31 cellular contexts compared by ENCODE assay signal in the genomic region with DNA sequence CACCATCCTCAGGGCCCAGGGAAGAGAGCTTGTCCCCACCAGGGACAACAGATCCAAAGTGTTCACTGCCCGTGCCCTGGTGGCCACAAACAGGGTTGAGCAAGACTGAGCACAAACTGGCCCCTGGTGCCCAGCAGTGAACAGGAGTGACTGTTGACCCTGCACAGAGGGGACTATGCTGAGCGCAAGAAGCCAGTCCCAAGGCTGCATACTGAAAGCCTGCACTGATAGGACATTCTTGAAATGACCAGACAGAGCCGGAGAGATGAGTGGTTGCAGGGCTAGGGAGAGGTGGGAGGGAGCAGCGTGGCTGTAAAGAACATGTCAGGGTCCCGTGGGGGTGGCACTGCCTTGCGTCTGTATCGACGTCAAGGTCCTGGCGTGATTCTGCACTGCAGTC. TPM values are rescaled to one million over a fixed set of nuclear protein-coding genes. Genes with fewer than 3 reads are reported as not detected.
DNase-seq lines count a peak whose midpoint lies in the region; ATAC-seq and TF ChIP-seq lines count a peak whose summit lies in the region.
"Had no signal": no experiment of that assay in that cellular context is flagged by ENCODE, and none has a peak within 500 bp of the region (broad histone marks: within the 10 kb centered on the region; RNA-seq: fewer than 3 reads in every experiment).

No MANE protein-coding gene starts in this region.

- TF ChIP-seq POLR2A in NB4 (IDR thresholded peaks at IDR 0.05; ENCODE audit: extremely low read depth, insufficient read length) = no peak

- peaks cover 14% of the 10 kb centered on the region for H3K4me1 ChIP-seq in left ventricle myocardium inferior

- peaks cover 20% of the 10 kb centered on the region for H3K27me3 Mint-ChIP-seq in activated CD4-positive, alpha-beta T cell treated with anti-CD3 and anti-CD28 coated beads, Interleukin-2, amount 10 ng/mL, durations not matched to agents 24 days and 14 days
- H3K27me3 Mint-ChIP-seq in stimulated activated naive B cell treated with anti-CD40 and anti-IgM and Interleukin-4, amounts not matched to agents 10 μg/mL and 1 μg/mL and 100 μg/mL, for 72 hours = peaks cover 7 to 24% of the 10 kb centered on the region in 2 donors

- H3K4me3 Mint-ChIP-seq in activated CD4-positive, alpha-beta T cell treated with anti-CD3 and anti-CD28 coated beads, Interleukin-2, amount 10 ng/mL, durations not matched to agents 24 days and 14 days = no peak overlapping the region
- H3K4me3 Mint-ChIP-seq in stimulated activated naive B cell treated with anti-CD40 and anti-IgM and Interleukin-4, amounts not matched to agents 10 μg/mL and 1 μg/mL and 100 μg/mL, for 72 hours = no peak overlapping the region
- H3K4me3 Mint-ChIP-seq: activated naive CD4-positive, alpha-beta T cell treated with anti-CD3 and anti-CD28 coated beads for 36 hours; neural crest cell; T-cell had no signal

- no peaks in the 10 kb centered on the region for H3K9me3 ChIP-seq in left ventricle myocardium inferior (replicated peaks)
- H3K9me3 ChIP-seq: suprapubic skin had no signal

- H3K27ac ChIP-seq in left ventricle myocardium inferior (replicated peaks) = no peak overlapping the region
- H3K27ac ChIP-seq: SJSA1, suprapubic skin had no signal

- H3K9me3 Mint-ChIP-seq in activated CD4-positive, alpha-beta T cell treated with anti-CD3 and anti-CD28 coated beads, Interleukin-2, amount 10 ng/mL, durations not matched to agents 24 days and 14 days = no peaks in the 10 kb centered on the region
- H3K9me3 Mint-ChIP-seq in stimulated activated naive B cell treated with anti-CD40 and anti-IgM and Interleukin-4, amounts not matched to agents 10 μg/mL and 1 μg/mL and 100 μg/mL, for 72 hours = no peaks in the 10 kb centered on the region
- H3K9me3 Mint-ChIP-seq: activated naive CD4-positive, alpha-beta T cell treated with anti-CD3 and anti-CD28 coated beads for 36 hours; neural crest cell; T-cell had no signal

- H3K36me3 Mint-ChIP-seq in activated CD4-positive, alpha-beta T cell treated with anti-CD3 and anti-CD28 coated beads, Interleukin-2, amount 10 ng/mL, durations not matched to agents 24 days and 14 days (ENCODE audit: low read depth) = no peaks in the 10 kb centered on the region
- no peaks in the 10 kb centered on the region for H3K36me3 Mint-ChIP-seq in stimulated activated naive B cell treated with anti-CD40 and anti-IgM and Interleukin-4, amounts not matched to agents 10 μg/mL and 1 μg/mL and 100 μg/mL, for 72 hours
- H3K36me3 Mint-ChIP-seq: CD4-positive, CD25-positive, alpha-beta regulatory T cell; T-cell had no signal

- H3K27ac Mint-ChIP-seq in activated CD4-positive, alpha-beta T cell treated with anti-CD3 and anti-CD28 coated beads, Interleukin-2, amount 10 ng/mL, durations not matched to agents 24 days and 14 days = peak overlapping the region; percentile 35
- H3K27ac Mint-ChIP-seq in stimulated activated naive B cell treated with anti-CD40 and anti-IgM and Interleukin-4, amounts not matched to agents 10 μg/mL and 1 μg/mL and 100 μg/mL, for 72 hours = peak overlapping the region; percentile 37
- H3K27ac Mint-ChIP-seq: activated naive CD4-positive, alpha-beta T cell treated with anti-CD3 and anti-CD28 coated beads for 36 hours; T-cell had no signal

- H3K4me3 ChIP-seq in NB4 (ENCODE audit: low read depth, low read length) = no peak overlapping the region
- no peak overlapping the region for H3K4me3 ChIP-seq in left ventricle myocardium inferior
- H3K4me3 ChIP-seq: SJSA1, smooth muscle cell, suprapubic skin had no signal

- no peak for DNase-seq in activated CD4-positive, alpha-beta T cell treated with anti-CD3 and anti-CD28 coated beads, Interleukin-2, amount 10 ng/mL, durations not matched to agents 24 days and 14 days
- no peak for DNase-seq in activated CD4-positive, alpha-beta T cell treated with anti-CD3 and anti-CD28 coated beads for 48 hours
- DNase-seq in NB4 (ENCODE audit: low read depth) (peak; percentile 56), fibroblast of gingiva (ENCODE audit: low read depth) (peak; percentile 18), NCI-H2227 (lab: John Stamatoyannopoulos, UW; ENCODE audit: unreplicated experiment) (no peak), left ventricle myocardium inferior (no peak)
- no peak for DNase-seq in stimulated activated naive B cell treated with anti-CD40 and anti-IgM and Interleukin-4, amounts not matched to agents 10 μg/mL and 1 μg/mL and 100 μg/mL, for 72 hours
- DNase-seq: activated CD4-positive, alpha-beta T cell treated with anti-CD3 and anti-CD28 coated beads, Interleukin-2, amount 50 U/mL, for 48 hours; activated CD4-positive, CD25-positive, alpha-beta regulatory T cell; activated CD8-positive, alpha-beta memory T cell treated with anti-CD3 and anti-CD28 coated beads, Interleukin-2, amount 50 U/mL, for 4 hours; activated naive CD4-positive, alpha-beta T cell treated with anti-CD3 and anti-CD28 coated beads for 36 hours; CD4-positive, CD25-positive, alpha-beta regulatory T cell; Karpas-422; left ventricle myocardium superior; NCI-H146; NCI-H446 treated with DMSO at 0.1 percent for 48 hours; posterior cingulate gyrus; right cardiac atrium; RPMI8226; stimulated activated naive CD4-positive, alpha-beta T cell treated with Interleukin-2 at 50 U/mL for 16 hours; T-cell had no signal

- ATAC-seq in stimulated activated naive B cell treated with anti-CD40 and anti-IgM and Interleukin-4, amounts not matched to agents 10 μg/mL and 1 μg/mL and 100 μg/mL, for 72 hours (replicated peaks) = no peak
- ATAC-seq in GM21526 (IDR thresholded peaks at IDR 0.05; ENCODE audit: low FRiP score, unreplicated experiment) = no peak
- ATAC-seq: left ventricle myocardium superior, right cardiac atrium, T-cell had no signal

- peaks cover 12% of the 10 kb centered on the region for H3K4me1 Mint-ChIP-seq in activated CD4-positive, alpha-beta T cell treated with anti-CD3 and anti-CD28 coated beads, Interleukin-2, amount 10 ng/mL, durations not matched to agents 24 days and 14 days
- H3K4me1 Mint-ChIP-seq in stimulated activated naive B cell treated with anti-CD40 and anti-IgM and Interleukin-4, amounts not matched to agents 10 μg/mL and 1 μg/mL and 100 μg/mL, for 72 hours = peaks cover 34 to 61% of the 10 kb centered on the region in 2 donors

- peaks cover 66% of the 10 kb centered on the region for H3K27me3 ChIP-seq in left ventricle myocardium inferior (ENCODE audit: low read depth)

- TF ChIP-seq CTCF in NB4 (IDR thresholded peaks at IDR 0.05; ENCODE audit: low read depth, low read length) (no peak), left ventricle myocardium inferior (IDR thresholded peaks at IDR 0.05; ENCODE audit: borderline replicate concordance) (no peak)

- no peaks in the 10 kb centered on the region for H3K36me3 ChIP-seq in left ventricle myocardium inferior
- H3K36me3 ChIP-seq: SJSA1, suprapubic skin had no signal

- intact Hi-C loops in activated CD4-positive, alpha-beta T cell treated with anti-CD3 and anti-CD28 coated beads, Interleukin-2, amount 10 ng/mL, durations not matched to agents 24 days and 14 days (cut with micrococcal nuclease) = no loop called here
- intact Hi-C loops in left ventricle myocardium inferior (cut with micrococcal nuclease) = no loop called here

RNA-seq across cellular contexts. Expression of a gene that starts 2.9 kb away (rescaled TPM):
- total RNA-seq in activated CD4-positive, alpha-beta T cell treated with anti-CD3 and anti-CD28 coated beads, Interleukin-2, amount 10 ng/mL, durations not matched to agents 24 days and 14 days = 0.12 and 0.16 TPM in 2 replicates
- 0.14 TPM for total RNA-seq in left ventricle myocardium inferior
- total RNA-seq: Daoy, H4 had no signal

RNA-seq across cellular contexts. Expression of a gene that starts 3.5 kb away (rescaled TPM):
- total RNA-seq in activated CD4-positive, alpha-beta T cell treated with anti-CD3 and anti-CD28 coated beads, Interleukin-2, amount 10 ng/mL, durations not matched to agents 24 days and 14 days = not detected in 2 replicates
- not detected for total RNA-seq in left ventricle myocardium inferior
- total RNA-seq: A172; activated naive CD4-positive, alpha-beta T cell treated with anti-CD3 and anti-CD28 coated beads for 36 hours; CD4-positive, CD25-positive, alpha-beta regulatory T cell; Daoy; endothelial cell of umbilical vein; H4; left ventricle myocardium superior; mesenteric fat pad; neural crest cell; right cardiac atrium; SJSA1; smooth muscle cell; T-cell had no signal

RNA-seq across cellular contexts. Expression of a gene that starts 13.9 kb away (rescaled TPM):
- 0.19 and 0.35 TPM in 2 replicates for total RNA-seq in activated CD4-positive, alpha-beta T cell treated with anti-CD3 and anti-CD28 coated beads, Interleukin-2, amount 10 ng/mL, durations not matched to agents 24 days and 14 days
- total RNA-seq in left ventricle myocardium inferior = not detected
- total RNA-seq: Daoy, H4, left ventricle myocardium superior, neural crest cell, SJSA1, smooth muscle cell had no signal

RNA-seq across cellular contexts. Expression of a gene that starts 23.0 kb away (rescaled TPM):
- total RNA-seq in activated CD4-positive, alpha-beta T cell treated with anti-CD3 and anti-CD28 coated beads, Interleukin-2, amount 10 ng/mL, durations not matched to agents 24 days and 14 days = 13.7 and 15.9 TPM in 2 replicates
- total RNA-seq in left ventricle myocardium inferior = 10.6 TPM

RNA-seq across cellular contexts. Expression of a gene that starts 30.5 kb away (rescaled TPM):
- 125 and 130 TPM in 2 replicates for total RNA-seq in activated CD4-positive, alpha-beta T cell treated with anti-CD3 and anti-CD28 coated beads, Interleukin-2, amount 10 ng/mL, durations not matched to agents 24 days and 14 days
- 371 TPM for total RNA-seq in left ventricle myocardium inferior

Comparison
In these comparisons a context has a peak if more than half of its experiments do, and no peak if none do; other contexts are left out.
1. DNase-seq: peak in NB4 (single experiment) and fibroblast of gingiva (single experiment); none in activated CD4-positive, alpha-beta T cell treated with anti-CD3 and anti-CD28 coated beads, Interleukin-2, amount 10 ng/mL, durations not matched to agents 24 days and 14 days (single experiment), activated CD4-positive, alpha-beta T cell treated with anti-CD3 and anti-CD28 coated beads for 48 hours (single experiment), stimulated activated naive B cell treated with anti-CD40 and anti-IgM and Interleukin-4, amounts not matched to agents 10 μg/mL and 1 μg/mL and 100 μg/mL, for 72 hours (single experiment), NCI-H2227 (single experiment) and left ventricle myocardium inferior (single experiment).